ENCODE assay signal across 8 cellular contexts in the genomic region with DNA sequence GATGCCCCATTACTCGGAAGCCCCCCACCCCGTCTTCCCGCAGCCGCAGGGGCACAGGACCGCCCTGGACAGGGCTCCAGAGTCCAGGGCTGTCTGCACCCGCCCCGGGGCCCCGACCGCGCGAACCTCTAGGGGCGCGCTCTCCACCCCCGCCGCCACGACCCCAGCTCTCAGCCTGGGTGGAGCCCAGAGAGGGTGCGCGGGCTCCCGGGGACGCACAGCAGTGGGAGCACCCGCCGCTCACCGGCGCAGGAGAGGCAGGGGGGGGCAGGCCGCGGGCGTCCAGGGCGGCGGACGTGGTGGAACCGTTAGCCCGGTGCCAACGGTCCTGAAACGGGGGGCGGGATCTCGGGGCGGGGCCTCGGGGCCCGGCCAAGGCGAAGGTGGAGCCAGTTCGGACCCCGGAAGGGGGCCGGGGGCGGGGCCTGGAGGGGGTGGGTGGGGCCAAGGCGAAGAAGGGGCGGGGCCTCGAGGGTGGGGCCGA. TPM values are rescaled to one million over a fixed set of nuclear protein-coding genes. Genes with fewer than 3 reads are reported as not detected.
A peak's percentile ranks its signal among the peaks of the same experiment; 100 is the strongest.
DNase-seq lines count a peak whose midpoint lies in the region; ATAC-seq and TF ChIP-seq lines count a peak whose summit lies in the region.

A gene with protein sequence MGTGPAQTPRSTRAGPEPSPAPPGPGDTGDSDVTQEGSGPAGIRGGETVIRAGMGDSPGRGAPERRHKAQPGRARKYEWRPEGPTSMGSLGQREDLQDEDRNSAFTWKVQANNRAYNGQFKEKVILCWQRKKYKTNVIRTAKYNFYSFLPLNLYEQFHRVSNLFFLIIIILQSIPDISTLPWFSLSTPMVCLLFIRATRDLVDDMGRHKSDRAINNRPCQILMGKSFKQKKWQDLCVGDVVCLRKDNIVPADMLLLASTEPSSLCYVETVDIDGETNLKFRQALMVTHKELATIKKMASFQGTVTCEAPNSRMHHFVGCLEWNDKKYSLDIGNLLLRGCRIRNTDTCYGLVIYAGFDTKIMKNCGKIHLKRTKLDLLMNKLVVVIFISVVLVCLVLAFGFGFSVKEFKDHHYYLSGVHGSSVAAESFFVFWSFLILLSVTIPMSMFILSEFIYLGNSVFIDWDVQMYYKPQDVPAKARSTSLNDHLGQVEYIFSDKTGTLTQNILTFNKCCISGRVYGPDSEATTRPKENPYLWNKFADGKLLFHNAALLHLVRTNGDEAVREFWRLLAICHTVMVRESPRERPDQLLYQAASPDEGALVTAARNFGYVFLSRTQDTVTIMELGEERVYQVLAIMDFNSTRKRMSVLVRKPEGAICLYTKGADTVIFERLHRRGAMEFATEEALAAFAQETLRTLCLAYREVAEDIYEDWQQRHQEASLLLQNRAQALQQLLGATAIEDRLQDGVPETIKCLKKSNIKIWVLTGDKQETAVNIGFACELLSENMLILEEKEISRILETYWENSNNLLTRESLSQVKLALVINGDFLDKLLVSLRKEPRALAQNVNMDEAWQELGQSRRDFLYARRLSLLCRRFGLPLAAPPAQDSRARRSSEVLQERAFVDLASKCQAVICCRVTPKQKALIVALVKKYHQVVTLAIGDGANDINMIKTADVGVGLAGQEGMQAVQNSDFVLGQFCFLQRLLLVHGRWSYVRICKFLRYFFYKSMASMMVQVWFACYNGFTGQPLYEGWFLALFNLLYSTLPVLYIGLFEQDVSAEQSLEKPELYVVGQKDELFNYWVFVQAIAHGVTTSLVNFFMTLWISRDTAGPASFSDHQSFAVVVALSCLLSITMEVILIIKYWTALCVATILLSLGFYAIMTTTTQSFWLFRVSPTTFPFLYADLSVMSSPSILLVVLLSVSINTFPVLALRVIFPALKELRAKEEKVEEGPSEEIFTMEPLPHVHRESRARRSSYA (N-terminal part only) (minus strand): TSS at position 335 of the 484 bp plus-strand sequence. CDS start 540 bp downstream, outside the sequence.

- peaks cover 19 to 28% (median 23%) of the 10 kb centered on the region in 4 donors for H3K4me1 ChIP-seq in stomach

- 0 to 3% (median 2%) methylated on average over 11 to 48 of the region's 48 CpGs for WGBS in stomach, 5 donors

- H3K9me3 Mint-ChIP-seq in activated naive CD8-positive, alpha-beta T cell treated with anti-CD3 and anti-CD28 coated beads for 36 hours = no peaks in the 10 kb centered on the region
- H3K9me3 Mint-ChIP-seq in immature natural killer cell = no peaks in the 10 kb centered on the region

- peak; percentile 9 for ATAC-seq in GM18858 (IDR thresholded peaks at IDR 0.05; ENCODE audit: unreplicated experiment)
- peak; percentile 9 for ATAC-seq in HG03558 (IDR thresholded peaks at IDR 0.05; ENCODE audit: extremely low read depth, unreplicated experiment)

- no peaks in the 10 kb centered on the region for H3K27me3 Mint-ChIP-seq in activated naive CD8-positive, alpha-beta T cell treated with anti-CD3 and anti-CD28 coated beads for 36 hours
- H3K27me3 Mint-ChIP-seq in immature natural killer cell (ENCODE audit: low read depth in 3 of 3) = peaks cover 0 to 5% (median 4%) of the 10 kb centered on the region in 3 donors

- intact Hi-C loops in stomach (cut with DNase I; ENCODE audit: low total_unique reads) = no loop called here

- TF ChIP-seq POLR2A in stomach (IDR thresholded peaks at IDR 0.05) = no peak

- POLR2A ChIA-PET in AG04449 (lab: Yijun Ruan, JAX) = no interaction called here

- peaks cover 17 to 25% (median 25%) of the 10 kb centered on the region in 4 donors for H3K36me3 ChIP-seq in stomach

- peak within 1 kb of the TSS; percentile 61 to 87 (median 70) for H3K27ac ChIP-seq in stomach

- H3K4me3 ChIP-seq in AG04449 (ENCODE audit: low read depth, low read length) = peak within 1 kb of the TSS; percentile 68
- peak within 1 kb of the TSS; percentile 51 to 64 (median 60) for H3K4me3 ChIP-seq in stomach

- peaks cover 12% of the 10 kb centered on the region for H3K4me1 Mint-ChIP-seq in activated naive CD8-positive, alpha-beta T cell treated with anti-CD3 and anti-CD28 coated beads for 36 hours
- peaks cover 11% of the 10 kb centered on the region in 2 donors for H3K4me1 Mint-ChIP-seq in immature natural killer cell

- TF ChIP-seq CTCF in AG04449 (IDR thresholded peaks at IDR 0.05; ENCODE audit: insufficient read depth, low read length, missing control alignments) (peak; percentile 34), stomach (IDR thresholded peaks at IDR 0.05) (no peak)

- peak within 1 kb of the TSS; percentile 86 for H3K4me3 Mint-ChIP-seq in activated naive CD8-positive, alpha-beta T cell treated with anti-CD3 and anti-CD28 coated beads for 36 hours
- H3K4me3 Mint-ChIP-seq in immature natural killer cell = peak within 1 kb of the TSS; percentile 91 to 97 (median 96)

- peak within 1 kb of the TSS; percentile 69 for H3K27ac Mint-ChIP-seq in activated naive CD8-positive, alpha-beta T cell treated with anti-CD3 and anti-CD28 coated beads for 36 hours
- peak within 1 kb of the TSS; percentile 76 to 96 (median 90) for H3K27ac Mint-ChIP-seq in immature natural killer cell

- no peaks in the 10 kb centered on the region for H3K27me3 ChIP-seq in stomach

- no peak for TF ChIP-seq EP300 in stomach (IDR thresholded peaks at IDR 0.05)

- no peaks in the 10 kb centered on the region for H3K36me3 Mint-ChIP-seq in activated naive CD8-positive, alpha-beta T cell treated with anti-CD3 and anti-CD28 coated beads for 36 hours
- no peaks in the 10 kb centered on the region for H3K36me3 Mint-ChIP-seq in immature natural killer cell

- H3K9me3 ChIP-seq in stomach = no peaks in the 10 kb centered on the region

- no peak for DNase-seq in AG04449 (ENCODE audit: low read depth, low spot score)
- peak; percentile 64 for DNase-seq in activated naive CD8-positive, alpha-beta T cell treated with anti-CD3 and anti-CD28 coated beads for 36 hours
- DNase-seq in immature natural killer cell = peak in 2 of 3 donors; percentile 68 to 75
- peak; percentile 84 for DNase-seq in stomach
- no peak for DNase-seq in NCI-H2171 treated with DMSO at 0.1 percent for 48 hours (lab: John Stamatoyannopoulos, UW)
- DNase-seq in NCI-H2227 treated with DMSO at 0.1 percent for 48 hours (lab: John Stamatoyannopoulos, UW) = no peak

- CTCF ChIA-PET in AG04449 (lab: Yijun Ruan, JAX) = interaction anchor here (1.9 to 3.3 kb wide), 3 partner anchors 14 to 23 kb away, joined by 4 to 20 read pairs (median 6); no protein-coding TSS in a partner anchor

RNA-seq across cellular contexts. Expression of the gene that starts here (rescaled TPM):
- 1 to 10 TPM; 2.3 to 2.7 TPM for total RNA-seq in activated naive CD8-positive, alpha-beta T cell treated with anti-CD3 and anti-CD28 coated beads for 36 hours
- polyA plus RNA-seq in immature natural killer cell (1 to 10 TPM; 1.7 to 3.3 (median 3.1) TPM), stomach (1 to 10 TPM in 1 of 3 donors, under 1 TPM in 2; 0.15 to 1.4 (median 0.31) TPM)
- 1 to 10 TPM in 1 of 5 donors, not detected in 4; 1.3 TPM for total RNA-seq in stomach

Comparison
In these comparisons a context has a peak if more than half of its experiments do, and no peak if none do; other contexts are left out.
1. DNase-seq: peak in activated naive CD8-positive, alpha-beta T cell treated with anti-CD3 and anti-CD28 coated beads for 36 hours (single experiment), immature natural killer cell (2 of 3) and stomach (single experiment); none in AG04449 (single experiment), NCI-H2171 treated with DMSO at 0.1 percent for 48 hours (single experiment) and NCI-H2227 treated with DMSO at 0.1 percent for 48 hours (single experiment).